Comparison of ENCODE assay signal across 7 cellular contexts in genomic region chr20:50987493-50988210, GRCh38. TPM values are rescaled to one million over a fixed set of nuclear protein-coding genes. Genes with fewer than 3 reads are reported as not detected.
A peak's percentile ranks its signal among the peaks of the same experiment; 100 is the strongest.
DNase-seq lines count a peak whose midpoint lies in the region; ATAC-seq and TF ChIP-seq lines count a peak whose summit lies in the region.

No MANE protein-coding gene starts in this region.

- POLR2A ChIA-PET in Panc1 (lab: Charles Lee) = interaction anchor here (0.6 to 0.7 kb wide), 2 partner anchors 339 to 499 kb away, joined by 7 to 13 read pairs; no protein-coding TSS in a partner anchor

- H3K4me3 ChIP-seq in GM12864 (ENCODE audit: low read depth, low read length) = no peak overlapping the region
- peak overlapping the region; percentile 6 to 48; a peak in 3 of 4 replicates for H3K4me3 ChIP-seq in Panc1 (ENCODE audit: low read depth in 2 of 2, low read length in 2 of 2)
- H3K4me3 ChIP-seq in neural progenitor cell = no peak overlapping the region
- no peak overlapping the region for H3K4me3 ChIP-seq in tibial nerve

- ATAC-seq in Panc1 = peak; percentile 96

- WGBS in tibial nerve, 2 donors = 14 to 16% methylated on average over 13 of the region's 13 CpGs

- H3K4me1 ChIP-seq in Panc1 (ENCODE audit: control insufficient read depth, insufficient read depth, low read length) (no peaks in the 10 kb centered on the region), neural progenitor cell (no peaks in the 10 kb centered on the region), tibial nerve (no peaks in the 10 kb centered on the region)

- no peaks in the 10 kb centered on the region for H3F3A ChIP-seq in neural progenitor cell (ENCODE audit: low read depth)

- no peak overlapping the region for H3K4me3 Mint-ChIP-seq in neural progenitor cell

- H3K79me2 ChIP-seq in neural progenitor cell (ENCODE audit: low read depth) = no peaks in the 10 kb centered on the region

- no peaks in the 10 kb centered on the region for H3K9me3 Mint-ChIP-seq in neural progenitor cell

- peak; percentile 93 for TF ChIP-seq CTCF in GM12864 (IDR thresholded peaks at IDR 0.05; ENCODE audit: low read depth, low read length, missing control alignments)
- TF ChIP-seq CTCF in Panc1 (IDR thresholded peaks at IDR 0.05) = peak; percentile 90
- peak; percentile 90 for TF ChIP-seq CTCF in neural progenitor cell (IDR thresholded peaks at IDR 0.05)
- peak; percentile 83 to 92 (median 90) for TF ChIP-seq CTCF in tibial nerve (IDR thresholded peaks at IDR 0.05)

- DNase-seq in GM12864 (ENCODE audit: low read depth) (peak; percentile 43), LHCN-M2 (ENCODE audit: low read depth) (peak; percentile 82), Panc1 (ENCODE audit: low read depth, low spot score) (peak; percentile 91), fibroblast of gingiva (ENCODE audit: low read depth) (peak; percentile 78), neural progenitor cell (ENCODE audit: low spot score) (peak; percentile 88), tibial nerve (ENCODE audit: low spot score in 2 of 2) (peak; percentile 28 to 92)
- DNase-seq in activated T-cell treated with anti-CD3 and anti-CD28 coated beads, Interleukin-2, amount 50 U/mL, for 1 hour = peak; percentile 39

- H3K4me2 ChIP-seq in neural progenitor cell = no peak overlapping the region

- H4K20me1 ChIP-seq in neural progenitor cell (ENCODE audit: low read depth) = no peaks in the 10 kb centered on the region

- H3K9me3 ChIP-seq in Panc1 (ENCODE audit: control insufficient read depth, insufficient read depth, low read depth, low read length) (no peaks in the 10 kb centered on the region), neural progenitor cell (ENCODE audit: low read depth) (no peaks in the 10 kb centered on the region), tibial nerve (no peaks in the 10 kb centered on the region)

- H3K36me3 ChIP-seq in Panc1 (ENCODE audit: control insufficient read depth, insufficient read depth, low read length) (no peaks in the 10 kb centered on the region), neural progenitor cell (no peaks in the 10 kb centered on the region), tibial nerve (no peaks in the 10 kb centered on the region)

- no peak overlapping the region for H3K9ac ChIP-seq in neural progenitor cell

- in situ Hi-C loops in Panc1 (cut with HindIII; ENCODE audit: low pct_unique_long_range_greater_than_20kb, low sequenced_read_pairs) = no loop called here

- intact Hi-C loops in Panc1 (cut with micrococcal nuclease; ENCODE audit: unreplicated experiment) = loop anchor here (2.0 to 10.0 kb wide), 3 partner anchors 319 to 637 kb away; no protein-coding TSS in a partner anchor

- CTCF ChIA-PET in Panc1 (lab: Charles Lee) = interaction anchor here (0.6 to 2.2 kb wide), 23 partner anchors 9 to 1001 kb away, joined by 3 to 37 read pairs (median 5); partner anchors contain the start of gene BCAS4

- H2AFZ ChIP-seq in neural progenitor cell (replicated peaks) = peak overlapping the region; percentile 84

- no peaks in the 10 kb centered on the region for H3K36me3 Mint-ChIP-seq in neural progenitor cell

- H3K27ac Mint-ChIP-seq in neural progenitor cell = no peak overlapping the region

- no TSS peak for BruUV-seq in Panc1 (replicated peaks; lab: Mats Ljungman, UMichigan)

- H3K27me3 ChIP-seq in Panc1 (ENCODE audit: control insufficient read depth, insufficient read depth, low read length) = no peaks in the 10 kb centered on the region
- H3K27me3 ChIP-seq in neural progenitor cell = no peaks in the 10 kb centered on the region
- H3K27me3 ChIP-seq in tibial nerve = peaks cover 0 to 27% of the 10 kb centered on the region in 2 donors

- H3K27ac ChIP-seq in Panc1 (ENCODE audit: low read length) (no peak overlapping the region), neural progenitor cell (no peak overlapping the region), tibial nerve (no peak overlapping the region)

- no peak for TF ChIP-seq EP300 in tibial nerve (IDR thresholded peaks at IDR 0.05)

- TF ChIP-seq POLR2A in tibial nerve (IDR thresholded peaks at IDR 0.05) = no peak

- H3K4me1 Mint-ChIP-seq in neural progenitor cell = peaks cover 13% of the 10 kb centered on the region

- H3K27me3 Mint-ChIP-seq in neural progenitor cell (ENCODE audit: insufficient read depth, low read depth) = peaks cover 2% of the 10 kb centered on the region

RNA-seq across cellular contexts. Expression of gene MOCS3, which starts 29.0 kb away (rescaled TPM):
- total RNA-seq in LHCN-M2 (2014; rRNA removed) (9.1 and 9.6 TPM in 2 replicates), Panc1 (2021; ENCODE audit: unreplicated experiment) (5.8 TPM), neural progenitor cell (ENCODE audit: low replicate concordance) (5.6 and 7.5 TPM in 2 replicates), tibial nerve (1 to 10 TPM; 4.2 to 5.7 (median 5.6) TPM)
- 3.0 TPM for polyA plus RNA-seq in LHCN-M2 (2012)
- 3.5 TPM for polyA plus RNA-seq in Panc1 (2012; ENCODE audit: insufficient read length)

RNA-seq across cellular contexts. Expression of gene DPM1, which starts 29.3 kb away (rescaled TPM):
- 83.2 and 122 TPM in 2 replicates for total RNA-seq in LHCN-M2 (2014; rRNA removed)
- 36.8 TPM for polyA plus RNA-seq in LHCN-M2 (2012)
- total RNA-seq in Panc1 (2021; ENCODE audit: unreplicated experiment) = 50.2 TPM
- 39.6 TPM for polyA plus RNA-seq in Panc1 (2012; ENCODE audit: insufficient read length)
- 76.7 and 173 TPM in 2 replicates for total RNA-seq in neural progenitor cell (ENCODE audit: low replicate concordance)
- total RNA-seq in tibial nerve = 10 to 100 TPM; 29.4 to 54.2 (median 42.7) TPM

RNA-seq across cellular contexts. Expression of gene KCNG1, which starts 35.3 kb away (rescaled TPM):
- total RNA-seq in LHCN-M2 (2014; rRNA removed) = 0.34 and 0.71 TPM in 2 replicates
- 0.56 TPM for polyA plus RNA-seq in LHCN-M2 (2012)
- 7.4 TPM for total RNA-seq in Panc1 (2021; ENCODE audit: unreplicated experiment)
- polyA plus RNA-seq in Panc1 (2012; ENCODE audit: insufficient read length) = 9.6 TPM
- 2.2 and 11.4 TPM in 2 replicates for total RNA-seq in neural progenitor cell (ENCODE audit: low replicate concordance)
- 1 to 10 TPM in 2 of 4 donors, under 1 TPM in 2; 0.39 to 7.0 (median 0.91) TPM for total RNA-seq in tibial nerve

RNA-seq across cellular contexts. Expression of gene ADNP, which starts 56.4 kb away (rescaled TPM):
- total RNA-seq in LHCN-M2 (2014; rRNA removed) = 18.6 and 25.5 TPM in 2 replicates
- 23.0 TPM for polyA plus RNA-seq in LHCN-M2 (2012)
- total RNA-seq in Panc1 (2021; ENCODE audit: unreplicated experiment) = 65.1 TPM
- 32.5 TPM for polyA plus RNA-seq in Panc1 (2012; ENCODE audit: insufficient read length)
- total RNA-seq in neural progenitor cell (ENCODE audit: low replicate concordance) = 56.1 and 75.4 TPM in 2 replicates
- total RNA-seq in tibial nerve = 10 to 100 TPM; 40.2 to 57.9 (median 47.4) TPM

Comparison
In these comparisons a context has a peak if more than half of its experiments do, and no peak if none do; other contexts are left out.
1. DNase-seq: peak in every context shown above with its lines; median percentile 91 in Panc1; 88 in neural progenitor cell; 82 in LHCN-M2; 78 in fibroblast of gingiva; 60 in tibial nerve; 43 in GM12864; 39 in activated T-cell treated with anti-CD3 and anti-CD28 coated beads, Interleukin-2, amount 50 U/mL, for 1 hour.
2. H3K4me3 ChIP-seq: peak in Panc1 (2 of 2); none in GM12864 (single experiment), neural progenitor cell (single experiment) and tibial nerve (0 of 4).
3. Peak in every context shown above with its lines, with median percentiles within 50 percentile points of each other: CTCF ChIP-seq.